Comparison of ENCODE assay signal across 18 cellular contexts in the genomic region with DNA sequence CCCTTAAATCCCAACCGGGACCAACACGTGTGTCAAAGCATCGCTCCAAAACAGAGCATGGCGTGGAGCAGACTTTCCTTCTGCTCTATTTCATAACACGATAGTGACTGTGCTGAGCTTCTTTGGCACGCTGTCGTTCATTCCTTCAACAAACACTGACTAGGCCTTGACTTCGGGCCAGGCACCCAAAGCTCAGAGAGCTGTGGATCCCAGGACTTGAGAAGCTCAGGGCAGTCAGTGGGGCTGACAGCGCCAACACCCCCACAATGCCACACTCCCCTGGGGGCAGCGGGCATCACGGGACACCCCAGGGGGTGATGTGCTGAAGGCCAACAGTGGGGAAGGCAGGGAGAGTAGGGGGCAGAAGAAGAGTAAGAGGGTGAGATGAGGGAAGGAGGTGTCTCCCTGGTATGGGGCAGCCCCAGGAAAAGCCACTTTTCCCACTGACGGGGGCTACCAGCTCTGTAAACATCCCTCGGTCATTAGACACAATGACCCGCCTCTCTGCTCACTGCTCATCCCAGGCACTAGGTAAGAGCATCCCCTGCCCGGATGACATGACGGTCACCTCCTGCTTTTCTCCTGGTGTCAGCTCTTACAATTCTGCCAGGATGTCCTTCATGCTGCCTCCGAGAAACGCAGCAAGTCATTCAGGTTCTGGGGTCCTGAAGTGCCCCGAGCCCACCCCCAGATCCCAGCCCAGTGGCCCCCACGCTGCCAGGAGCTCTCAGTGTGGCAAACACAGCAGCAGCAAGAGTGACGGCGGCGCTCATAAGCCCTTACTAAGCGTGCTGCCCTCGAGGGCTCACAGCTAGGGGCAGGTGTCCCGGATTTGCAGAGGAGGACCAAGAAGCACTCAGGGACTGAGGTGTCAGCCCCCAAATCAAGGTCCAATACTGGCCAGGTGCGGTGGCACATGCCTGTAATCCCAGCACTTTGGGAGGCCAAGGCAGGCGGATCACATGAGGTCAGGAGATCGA.
"Had no signal": no experiment of that assay in that cellular context is flagged by ENCODE, and none has a peak within 500 bp of the region (broad histone marks: within the 10 kb centered on the region; RNA-seq: fewer than 3 reads in every experiment).

No MANE protein-coding gene starts in this region.

- ATAC-seq: activated T-cell treated with anti-CD3 and anti-CD28 coated beads, Interleukin-2, amount 50 U/mL, for 4 hours; left cardiac atrium; sciatic nerve had no signal

- DNase-seq: activated CD4-positive, alpha-beta T cell treated with anti-CD3 and anti-CD28 coated beads, Interleukin-2, amount 50 U/mL, for 4 hours; activated CD4-positive, CD25-positive, alpha-beta regulatory T cell treated with anti-CD3 and anti-CD28 coated beads, Interleukin-2, amount 50 U/mL, for 72 hours; activated gamma-delta T cell; activated naive CD8-positive, alpha-beta T cell treated with anti-CD3 and anti-CD28 coated beads, Interleukin-2, amount 10 ng/mL, durations not matched to agents 7 days and 5 days; activated T-cell treated with anti-CD3 and anti-CD28 coated beads, Interleukin-2, amount 50 U/mL, for 4 hours; anterior cingulate cortex; hippocampal formation; left cardiac atrium; midbrain; naive B cell; spleen; stimulated activated CD4-positive, alpha-beta T cell treated with anti-CD3 and anti-CD28 coated beads, Interleukin-1b, Interleukin-23, amount 100 ng/mL, for 48 hours; stimulated activated naive CD4-positive, alpha-beta T cell; upper lobe of left lung had no signal

- H3K4me3 Mint-ChIP-seq: activated naive CD8-positive, alpha-beta T cell treated with anti-CD3 and anti-CD28 coated beads, Interleukin-2, amount 10 ng/mL, durations not matched to agents 7 days and 5 days; activated T-cell treated with anti-CD3 and anti-CD28 coated beads, Interleukin-2, amount 50 U/mL, for 4 hours; naive B cell had no signal

- H3K4me1 ChIP-seq: breast epithelium, psoas muscle, upper lobe of left lung had no signal

- H3K27me3 ChIP-seq: breast epithelium, upper lobe of left lung had no signal

- H3K27ac Mint-ChIP-seq: activated naive CD8-positive, alpha-beta T cell treated with anti-CD3 and anti-CD28 coated beads, Interleukin-2, amount 10 ng/mL, durations not matched to agents 7 days and 5 days; naive B cell had no signal

- H3K36me3 ChIP-seq: breast epithelium, spleen, upper lobe of left lung had no signal

- H3K9me3 Mint-ChIP-seq: activated naive CD8-positive, alpha-beta T cell treated with anti-CD3 and anti-CD28 coated beads, Interleukin-2, amount 10 ng/mL, durations not matched to agents 7 days and 5 days; activated T-cell treated with anti-CD3 and anti-CD28 coated beads, Interleukin-2, amount 50 U/mL, for 4 hours; naive B cell had no signal

- H3K4me3 ChIP-seq: breast epithelium, lung, psoas muscle, spleen, upper lobe of left lung had no signal

- H3K9me3 ChIP-seq: breast epithelium, psoas muscle, spleen, upper lobe of left lung had no signal

- H3K27ac ChIP-seq: breast epithelium, psoas muscle, spleen, upper lobe of left lung had no signal

- H3K36me3 Mint-ChIP-seq: activated naive CD8-positive, alpha-beta T cell treated with anti-CD3 and anti-CD28 coated beads, Interleukin-2, amount 10 ng/mL, durations not matched to agents 7 days and 5 days; naive B cell had no signal
